In the genomic region with DNA sequence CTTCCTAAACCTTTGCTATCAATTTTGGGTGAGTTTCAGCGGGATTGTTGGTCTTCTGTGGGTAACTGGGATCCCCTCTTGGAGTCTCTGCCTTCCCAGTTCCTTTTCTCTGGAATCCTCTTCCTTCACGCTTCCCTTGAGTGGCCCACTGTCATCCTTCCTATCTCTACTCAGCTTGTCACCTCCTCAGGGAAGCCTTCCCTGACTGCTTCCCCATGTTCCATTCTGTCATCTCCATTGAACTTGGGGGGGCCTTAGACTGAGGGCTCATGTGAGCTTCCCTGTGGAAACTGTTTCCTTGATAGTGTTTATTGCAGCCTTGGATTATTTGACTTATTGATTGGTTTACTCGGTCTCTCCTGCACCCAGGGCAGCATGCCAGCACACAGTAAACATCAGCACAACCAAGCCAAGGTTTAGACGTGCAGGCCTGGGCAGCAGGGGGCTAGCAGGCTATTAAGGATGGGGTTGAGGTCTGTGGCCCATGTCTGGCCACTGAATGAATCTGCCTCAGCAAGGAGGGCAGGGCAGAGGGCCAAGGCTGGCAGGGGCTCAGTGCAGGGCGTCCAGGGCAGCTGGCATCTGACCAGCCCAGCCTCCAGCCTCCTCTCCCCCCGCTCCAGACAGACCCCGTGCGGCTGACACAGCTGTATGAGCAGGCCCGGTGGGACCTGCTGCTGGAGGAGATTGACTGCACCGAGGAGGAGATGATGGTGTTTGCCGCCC, we compare ENCODE assay signal across 17 cellular contexts. TPM values are rescaled to one million over a fixed set of nuclear protein-coding genes. Genes with fewer than 3 reads are reported as not detected.
A peak's percentile ranks its signal among the peaks of the same experiment; 100 is the strongest.
DNase-seq lines count a peak whose midpoint lies in the region; ATAC-seq and TF ChIP-seq lines count a peak whose summit lies in the region.
"Had no signal": no experiment of that assay in that cellular context is flagged by ENCODE, and none has a peak within 500 bp of the region (broad histone marks: within the 10 kb centered on the region; RNA-seq: fewer than 3 reads in every experiment).

No MANE protein-coding gene starts in this region.

- CTCF ChIA-PET in MCF 10A (lab: Yijun Ruan, JAX) = interaction anchor here (2.0 kb wide), 1 partner anchor 82 kb away, joined by 7 read pairs; no protein-coding TSS in a partner anchor

- H3K36me3 ChIP-seq in right lobe of liver = peaks cover 0 to 32% (median 0%) of the 10 kb centered on the region in 4 donors

- peaks cover 34% of the 10 kb centered on the region for H3K36me3 Mint-ChIP-seq in stimulated activated naive CD8-positive, alpha-beta T cell treated with anti-CD3 and anti-CD28 coated beads, Interleukin-15, Interleukin-2, amounts not matched to agents 100 ng/mL and 50 ng/mL, for 24 hours (ENCODE audit: low read depth)
- peaks cover 28% of the 10 kb centered on the region for H3K36me3 Mint-ChIP-seq in activated T-helper 1 cell treated with anti-CD3 and anti-CD28 coated beads, Interleukin-12 subunit alpha, Interleukin-12 subunit beta, Interleukin-2, Interleukin-4 antibody, amounts not matched to agents 30 ng/mL and 10 ng/mL and 1 ng/mL, durations not matched to agents 14 hours and 24 hours and 36 hours (ENCODE audit: low read depth)
- peaks cover 6% of the 10 kb centered on the region; the same call in 1 of the 2 replicates for H3K36me3 Mint-ChIP-seq in HFFc6 (ENCODE audit: low read depth)
- H3K36me3 Mint-ChIP-seq in MCF 10A (ENCODE audit: insufficient read depth, unreplicated experiment) = peaks cover 9% of the 10 kb centered on the region

- intact Hi-C loops in activated T-helper 1 cell treated with anti-CD3 and anti-CD28 coated beads, Interleukin-12 subunit alpha, Interleukin-12 subunit beta, Interleukin-2, Interleukin-4 antibody, amounts not matched to agents 30 ng/mL and 10 ng/mL and 1 ng/mL, durations not matched to agents 14 hours and 24 hours and 36 hours (cut with micrococcal nuclease) = no loop called here
- intact Hi-C loops in right lobe of liver (cut with DNase I) (no loop called here), MCF 10A (cut with micrococcal nuclease) (no loop called here)

- H3K27ac ChIP-seq in right lobe of liver = no peak overlapping the region
- H3K27ac ChIP-seq: foreskin keratinocyte, KMS-11, parathyroid adenoma had no signal

- no peaks in the 10 kb centered on the region for H3K27me3 ChIP-seq in right lobe of liver
- H3K27me3 ChIP-seq: foreskin keratinocyte had no signal

- WGBS in right lobe of liver (ENCODE audit: insufficient coverage, low coverage, low lambda C conversion rate, missing lambda C conversion rate) = 47% methylated on average over 3 of the region's 11 CpGs

- H3K4me1 ChIP-seq in right lobe of liver = peaks cover 0 to 14% (median 6%) of the 10 kb centered on the region in 4 donors
- H3K4me1 ChIP-seq: parathyroid adenoma had no signal

- no peak overlapping the region for H3K4me3 Mint-ChIP-seq in stimulated activated naive CD8-positive, alpha-beta T cell treated with anti-CD3 and anti-CD28 coated beads, Interleukin-15, Interleukin-2, amounts not matched to agents 100 ng/mL and 50 ng/mL, for 24 hours
- H3K4me3 Mint-ChIP-seq in activated T-helper 1 cell treated with anti-CD3 and anti-CD28 coated beads, Interleukin-12 subunit alpha, Interleukin-12 subunit beta, Interleukin-2, Interleukin-4 antibody, amounts not matched to agents 30 ng/mL and 10 ng/mL and 1 ng/mL, durations not matched to agents 14 hours and 24 hours and 36 hours = no peak overlapping the region
- no peak overlapping the region for H3K4me3 Mint-ChIP-seq in stimulated activated naive CD8-positive, alpha-beta T cell treated with anti-CD3 and anti-CD28 coated beads, Interleukin-15, amount 100 ng/mL, for 72 hours
- H3K4me3 Mint-ChIP-seq in HFFc6 (no peak overlapping the region), MCF 10A (ENCODE audit: unreplicated experiment) (no peak overlapping the region)
- H3K4me3 Mint-ChIP-seq: GM23338 had no signal

- H3K9me3 Mint-ChIP-seq in stimulated activated naive CD8-positive, alpha-beta T cell treated with anti-CD3 and anti-CD28 coated beads, Interleukin-15, Interleukin-2, amounts not matched to agents 100 ng/mL and 50 ng/mL, for 24 hours = no peaks in the 10 kb centered on the region
- no peaks in the 10 kb centered on the region for H3K9me3 Mint-ChIP-seq in activated T-helper 1 cell treated with anti-CD3 and anti-CD28 coated beads, Interleukin-12 subunit alpha, Interleukin-12 subunit beta, Interleukin-2, Interleukin-4 antibody, amounts not matched to agents 30 ng/mL and 10 ng/mL and 1 ng/mL, durations not matched to agents 14 hours and 24 hours and 36 hours
- H3K9me3 Mint-ChIP-seq in stimulated activated naive CD8-positive, alpha-beta T cell treated with anti-CD3 and anti-CD28 coated beads, Interleukin-15, amount 100 ng/mL, for 72 hours = no peaks in the 10 kb centered on the region
- H3K9me3 Mint-ChIP-seq in HFFc6 (no peaks in the 10 kb centered on the region), MCF 10A (ENCODE audit: unreplicated experiment) (no peaks in the 10 kb centered on the region)
- H3K9me3 Mint-ChIP-seq: GM23338 had no signal

- ATAC-seq in stimulated activated naive CD8-positive, alpha-beta T cell treated with anti-CD3 and anti-CD28 coated beads, Interleukin-15, Interleukin-2, amounts not matched to agents 100 U/mL and 50 U/mL, for 24 hours = no peak
- peak; percentile 75 to 89 (median 84) for ATAC-seq in right lobe of liver
- ATAC-seq in stimulated activated naive CD8-positive, alpha-beta T cell treated with anti-CD3 and anti-CD28 coated beads, Interleukin-15, amount 100 ng/mL, for 72 hours = no peak
- ATAC-seq in HG03045 (IDR thresholded peaks at IDR 0.05; ENCODE audit: unreplicated experiment) = no peak
- ATAC-seq: foreskin keratinocyte, GM23338 had no signal

- no peak for DNase-seq in stimulated activated naive CD8-positive, alpha-beta T cell treated with anti-CD3 and anti-CD28 coated beads, Interleukin-15, Interleukin-2, amounts not matched to agents 100 U/mL and 50 U/mL, for 24 hours
- DNase-seq in activated T-helper 1 cell treated with anti-CD3 and anti-CD28 coated beads, Interleukin-12 subunit alpha, Interleukin-12 subunit beta, Interleukin-2, Interleukin-4 antibody, amounts not matched to agents 30 ng/mL and 10 ng/mL and 1 ng/mL, durations not matched to agents 14 hours and 24 hours and 36 hours (ENCODE audit: low spot score) = no peak
- peak; percentile 80 to 89 (median 86) for DNase-seq in right lobe of liver
- DNase-seq in stimulated activated naive CD8-positive, alpha-beta T cell treated with anti-CD3 and anti-CD28 coated beads, Interleukin-15, amount 100 ng/mL, for 72 hours = no peak
- DNase-seq in HFFc6 = no peak
- DNase-seq in MCF 10A (ENCODE audit: unreplicated experiment) = no peak
- DNase-seq: activated CD4-positive, alpha-beta T cell treated with anti-CD3 and anti-CD28 coated beads, Interleukin-2, amount 50 U/mL, for 1 hour; DMS 273 treated with DMSO at 0.1 percent for 48 hours; foreskin keratinocyte; NCI-H1105; NCI-H2171 treated with DMSO at 0.1 percent for 48 hours; stimulated activated CD4-positive, alpha-beta T cell treated with anti-CD3 and anti-CD28 coated beads, Interleukin-4, amount 100 ng/mL, for 24 hours had no signal

- no peaks in the 10 kb centered on the region for H3K9me3 ChIP-seq in right lobe of liver

- POLR2A ChIA-PET in MCF 10A (lab: Yijun Ruan, JAX) = interaction anchor here (0.9 kb wide), 1 partner anchor 86 kb away, joined by 5 read pairs; no protein-coding TSS in a partner anchor

- no peak overlapping the region for H3K4me3 ChIP-seq in right lobe of liver
- H3K4me3 ChIP-seq: GM23338 had no signal

- TF ChIP-seq CTCF in right lobe of liver (IDR thresholded peaks at IDR 0.05) (no peak), HFFc6 (IDR thresholded peaks at IDR 0.05) (no peak), MCF 10A (IDR thresholded peaks at IDR 0.05; ENCODE audit: unreplicated experiment) (no peak)

- TF ChIP-seq POLR2A in right lobe of liver (IDR thresholded peaks at IDR 0.05) = no peak

- no peaks in the 10 kb centered on the region for H3K27me3 Mint-ChIP-seq in stimulated activated naive CD8-positive, alpha-beta T cell treated with anti-CD3 and anti-CD28 coated beads, Interleukin-15, Interleukin-2, amounts not matched to agents 100 ng/mL and 50 ng/mL, for 24 hours
- H3K27me3 Mint-ChIP-seq in activated T-helper 1 cell treated with anti-CD3 and anti-CD28 coated beads, Interleukin-12 subunit alpha, Interleukin-12 subunit beta, Interleukin-2, Interleukin-4 antibody, amounts not matched to agents 30 ng/mL and 10 ng/mL and 1 ng/mL, durations not matched to agents 14 hours and 24 hours and 36 hours (ENCODE audit: insufficient read depth) = no peaks in the 10 kb centered on the region
- H3K27me3 Mint-ChIP-seq in stimulated activated naive CD8-positive, alpha-beta T cell treated with anti-CD3 and anti-CD28 coated beads, Interleukin-15, amount 100 ng/mL, for 72 hours = no peaks in the 10 kb centered on the region
- no peaks in the 10 kb centered on the region; the same call in none of the 2 replicates for H3K27me3 Mint-ChIP-seq in HFFc6 (ENCODE audit: insufficient read depth)
- no peaks in the 10 kb centered on the region for H3K27me3 Mint-ChIP-seq in MCF 10A (ENCODE audit: insufficient read depth, unreplicated experiment)

- BruUV-seq in MCF 10A (replicated peaks; lab: Mats Ljungman, UMichigan) = no TSS peak

- H3K27ac Mint-ChIP-seq in stimulated activated naive CD8-positive, alpha-beta T cell treated with anti-CD3 and anti-CD28 coated beads, Interleukin-15, Interleukin-2, amounts not matched to agents 100 ng/mL and 50 ng/mL, for 24 hours = peak overlapping the region; percentile 61
- peak overlapping the region; percentile 50 for H3K27ac Mint-ChIP-seq in activated T-helper 1 cell treated with anti-CD3 and anti-CD28 coated beads, Interleukin-12 subunit alpha, Interleukin-12 subunit beta, Interleukin-2, Interleukin-4 antibody, amounts not matched to agents 30 ng/mL and 10 ng/mL and 1 ng/mL, durations not matched to agents 14 hours and 24 hours and 36 hours
- H3K27ac Mint-ChIP-seq in stimulated activated naive CD8-positive, alpha-beta T cell treated with anti-CD3 and anti-CD28 coated beads, Interleukin-15, amount 100 ng/mL, for 72 hours = peak overlapping the region; percentile 69 to 87
- H3K27ac Mint-ChIP-seq in HFFc6 (no peak overlapping the region), MCF 10A (ENCODE audit: low read depth, unreplicated experiment) (no peak overlapping the region)
- H3K27ac Mint-ChIP-seq: GM23338 had no signal

- peaks cover 22% of the 10 kb centered on the region for H3K4me1 Mint-ChIP-seq in stimulated activated naive CD8-positive, alpha-beta T cell treated with anti-CD3 and anti-CD28 coated beads, Interleukin-15, Interleukin-2, amounts not matched to agents 100 ng/mL and 50 ng/mL, for 24 hours (ENCODE audit: low read depth)
- H3K4me1 Mint-ChIP-seq in activated T-helper 1 cell treated with anti-CD3 and anti-CD28 coated beads, Interleukin-12 subunit alpha, Interleukin-12 subunit beta, Interleukin-2, Interleukin-4 antibody, amounts not matched to agents 30 ng/mL and 10 ng/mL and 1 ng/mL, durations not matched to agents 14 hours and 24 hours and 36 hours (ENCODE audit: low read depth) = peaks cover 10% of the 10 kb centered on the region
- peaks cover 27% of the 10 kb centered on the region for H3K4me1 Mint-ChIP-seq in stimulated activated naive CD8-positive, alpha-beta T cell treated with anti-CD3 and anti-CD28 coated beads, Interleukin-15, amount 100 ng/mL, for 72 hours
- H3K4me1 Mint-ChIP-seq in HFFc6 (ENCODE audit: low read depth) (peaks cover 15% of the 10 kb centered on the region), MCF 10A (ENCODE audit: insufficient read depth, unreplicated experiment) (peaks cover 2% of the 10 kb centered on the region)

RNA-seq across cellular contexts. Expression of a gene that starts 7.2 kb away (rescaled TPM):
- 30.3 and 35.5 TPM in 2 replicates for total RNA-seq in activated T-helper 1 cell treated with anti-CD3 and anti-CD28 coated beads, Interleukin-12 subunit alpha, Interleukin-12 subunit beta, Interleukin-2, Interleukin-4 antibody, amounts not matched to agents 30 ng/mL and 10 ng/mL and 1 ng/mL, durations not matched to agents 14 hours and 24 hours and 36 hours
- total RNA-seq in right lobe of liver (10 to 100 TPM; 13.5 to 29.6 (median 18.9) TPM), MCF 10A (2022) (27.0 and 31.3 TPM in 2 replicates)
- total RNA-seq in HFFc6 (2021; fragmentation: NEBNext Ultra II Directional; extraction: Animal tissue kit (Norgen Biotek cat#: 25700)) = 10 to 100 TPM; 32.6 to 41.1 (median 39.7) TPM

RNA-seq across cellular contexts. Expression of a gene that starts 7.3 kb away (rescaled TPM):
- 74.9 and 79.4 TPM in 2 replicates for total RNA-seq in activated T-helper 1 cell treated with anti-CD3 and anti-CD28 coated beads, Interleukin-12 subunit alpha, Interleukin-12 subunit beta, Interleukin-2, Interleukin-4 antibody, amounts not matched to agents 30 ng/mL and 10 ng/mL and 1 ng/mL, durations not matched to agents 14 hours and 24 hours and 36 hours
- total RNA-seq in right lobe of liver (10 to 100 TPM; 23.2 to 46.7 (median 32.1) TPM), MCF 10A (2022) (51.0 and 73.6 TPM in 2 replicates)
- total RNA-seq in HFFc6 (2021; fragmentation: NEBNext Ultra II Directional; extraction: Animal tissue kit (Norgen Biotek cat#: 25700)) = 10 to 100 TPM; 46.6 to 57.7 (median 53.7) TPM

RNA-seq across cellular contexts. Expression of a gene that starts 11.6 kb away (rescaled TPM):
- total RNA-seq in activated T-helper 1 cell treated with anti-CD3 and anti-CD28 coated beads, Interleukin-12 subunit alpha, Interleukin-12 subunit beta, Interleukin-2, Interleukin-4 antibody, amounts not matched to agents 30 ng/mL and 10 ng/mL and 1 ng/mL, durations not matched to agents 14 hours and 24 hours and 36 hours = 18.4 and 19.8 TPM in 2 replicates
- 10 to 100 TPM; 14.6 to 27.6 (median 21.4) TPM for total RNA-seq in right lobe of liver
- 10 to 100 TPM; 21.7 to 29.5 (median 23.2) TPM for total RNA-seq in HFFc6 (2021; fragmentation: NEBNext Ultra II Directional; extraction: Animal tissue kit (Norgen Biotek cat#: 25700))
- 19.5 and 27.0 TPM in 2 replicates for total RNA-seq in MCF 10A (2022)

RNA-seq across cellular contexts. Expression of a gene that starts 12.3 kb away (rescaled TPM):
- 201 and 211 TPM in 2 replicates for total RNA-seq in activated T-helper 1 cell treated with anti-CD3 and anti-CD28 coated beads, Interleukin-12 subunit alpha, Interleukin-12 subunit beta, Interleukin-2, Interleukin-4 antibody, amounts not matched to agents 30 ng/mL and 10 ng/mL and 1 ng/mL, durations not matched to agents 14 hours and 24 hours and 36 hours
- total RNA-seq in right lobe of liver (10 to 100 TPM in 1 of 6 experiments, 1 to 10 TPM in 5; 5.1 to 17.3 (median 8.1) TPM), MCF 10A (2022) (0.44 and 1.0 TPM in 2 replicates)
- 1 to 10 TPM; 1.2 to 2.8 (median 1.7) TPM for total RNA-seq in HFFc6 (2021; fragmentation: NEBNext Ultra II Directional; extraction: Animal tissue kit (Norgen Biotek cat#: 25700))

RNA-seq across cellular contexts. Expression of a gene that starts 15.6 kb away (rescaled TPM):
- total RNA-seq in activated T-helper 1 cell treated with anti-CD3 and anti-CD28 coated beads, Interleukin-12 subunit alpha, Interleukin-12 subunit beta, Interleukin-2, Interleukin-4 antibody, amounts not matched to agents 30 ng/mL and 10 ng/mL and 1 ng/mL, durations not matched to agents 14 hours and 24 hours and 36 hours = 55.5 and 60.2 TPM in 2 replicates
- 10 to 100 TPM in 5 of 6 experiments, 1 to 10 TPM in 1; 7.5 to 33.2 (median 16.6) TPM for total RNA-seq in right lobe of liver
- 10 to 100 TPM; 65.1 to 80.6 (median 71.2) TPM for total RNA-seq in HFFc6 (2021; fragmentation: NEBNext Ultra II Directional; extraction: Animal tissue kit (Norgen Biotek cat#: 25700))
- total RNA-seq in MCF 10A (2022) = 46.0 and 60.3 TPM in 2 replicates

Comparison
In these comparisons a context has a peak if more than half of its experiments do, and no peak if none do; other contexts are left out.
1. H3K27ac Mint-ChIP-seq: peak in stimulated activated naive CD8-positive, alpha-beta T cell treated with anti-CD3 and anti-CD28 coated beads, Interleukin-15, Interleukin-2, amounts not matched to agents 100 ng/mL and 50 ng/mL, for 24 hours (single experiment), activated T-helper 1 cell treated with anti-CD3 and anti-CD28 coated beads, Interleukin-12 subunit alpha, Interleukin-12 subunit beta, Interleukin-2, Interleukin-4 antibody, amounts not matched to agents 30 ng/mL and 10 ng/mL and 1 ng/mL, durations not matched to agents 14 hours and 24 hours and 36 hours (single experiment) and stimulated activated naive CD8-positive, alpha-beta T cell treated with anti-CD3 and anti-CD28 coated beads, Interleukin-15, amount 100 ng/mL, for 72 hours (2 of 2); none in HFFc6 (single experiment) and MCF 10A (single experiment).
2. ATAC-seq: peak in right lobe of liver (4 of 4); none in stimulated activated naive CD8-positive, alpha-beta T cell treated with anti-CD3 and anti-CD28 coated beads, Interleukin-15, Interleukin-2, amounts not matched to agents 100 U/mL and 50 U/mL, for 24 hours (single experiment), stimulated activated naive CD8-positive, alpha-beta T cell treated with anti-CD3 and anti-CD28 coated beads, Interleukin-15, amount 100 ng/mL, for 72 hours (single experiment) and HG03045 (single experiment).
3. DNase-seq: peak in right lobe of liver (3 of 3); none in stimulated activated naive CD8-positive, alpha-beta T cell treated with anti-CD3 and anti-CD28 coated beads, Interleukin-15, Interleukin-2, amounts not matched to agents 100 U/mL and 50 U/mL, for 24 hours (single experiment), activated T-helper 1 cell treated with anti-CD3 and anti-CD28 coated beads, Interleukin-12 subunit alpha, Interleukin-12 subunit beta, Interleukin-2, Interleukin-4 antibody, amounts not matched to agents 30 ng/mL and 10 ng/mL and 1 ng/mL, durations not matched to agents 14 hours and 24 hours and 36 hours (single experiment), stimulated activated naive CD8-positive, alpha-beta T cell treated with anti-CD3 and anti-CD28 coated beads, Interleukin-15, amount 100 ng/mL, for 72 hours (0 of 2), HFFc6 (single experiment) and MCF 10A (single experiment).